ENCODE assay signal across 21 cellular contexts in genomic region chr20:62580052-62580451, GRCh38.
DNase-seq lines count a peak whose midpoint lies in the region; ATAC-seq and TF ChIP-seq lines count a peak whose summit lies in the region.
"Had no signal": no experiment of that assay in that cellular context is flagged by ENCODE, and none has a peak within 500 bp of the region (broad histone marks: within the 10 kb centered on the region; RNA-seq: fewer than 3 reads in every experiment).

No MANE protein-coding gene starts in this region.

- no peaks in the 10 kb centered on the region for H3K9me3 ChIP-seq in HEK293 (ENCODE audit: control insufficient read depth, insufficient read depth, low read depth, low read length)
- no peaks in the 10 kb centered on the region for H3K9me3 ChIP-seq in Panc1 (ENCODE audit: control insufficient read depth, insufficient read depth, low read depth, low read length)
- H3K9me3 ChIP-seq: A549, MG63 had no signal

- no peak for TF ChIP-seq CTCF in HEK293 (tag by site-specific recombination; IDR thresholded peaks at IDR 0.05)
- TF ChIP-seq CTCF in Panc1 (IDR thresholded peaks at IDR 0.05), result no peak

- H3K4me1 ChIP-seq in HEK293 (ENCODE audit: control insufficient read depth, insufficient read depth, low read length), result no peaks in the 10 kb centered on the region
- H3K4me1 ChIP-seq in Panc1 (ENCODE audit: control insufficient read depth, insufficient read depth, low read length), result peaks cover 42% of the 10 kb centered on the region

- in situ Hi-C loops in Panc1 (cut with HindIII; ENCODE audit: low pct_unique_long_range_greater_than_20kb, low sequenced_read_pairs), result no loop called here

- H3K4me3 ChIP-seq in HEK293 (ENCODE audit: low read depth, low read length) (no peak overlapping the region), Panc1 (ENCODE audit: low read depth in 2 of 2, low read length in 2 of 2) (no peak overlapping the region)
- H3K4me3 ChIP-seq: A549, K562, MG63 had no signal

- H3K27ac ChIP-seq in HEK293 (ENCODE audit: extremely low read depth, low read depth, low read length) (no peak overlapping the region), Panc1 (ENCODE audit: low read length) (peak overlapping the region; percentile 75)
- H3K27ac ChIP-seq: A549 had no signal

- BruUV-seq in Panc1 (replicated peaks; lab: Mats Ljungman, UMichigan), result no TSS peak

- no peak for TF ChIP-seq POLR2A in erythroblast (IDR thresholded peaks at IDR 0.05; ENCODE audit: low read length)

- H3K36me3 ChIP-seq in HEK293 (ENCODE audit: control insufficient read depth in 2 of 2, insufficient read depth in 1 of 2, low read length in 2 of 2) (no peaks in the 10 kb centered on the region), Panc1 (ENCODE audit: control insufficient read depth, insufficient read depth, low read length) (no peaks in the 10 kb centered on the region)
- H3K36me3 ChIP-seq: MG63 had no signal

- H3K27me3 ChIP-seq in Panc1 (ENCODE audit: control insufficient read depth, insufficient read depth, low read length), result no peaks in the 10 kb centered on the region

- POLR2A ChIA-PET in HEK293 (lab: Yijun Ruan, JAX) (no interaction called here), Panc1 (lab: Charles Lee) (no interaction called here)

- CTCF ChIA-PET in HEK293 (lab: Yijun Ruan, JAX), result no interaction called here
- CTCF ChIA-PET in Panc1 (lab: Charles Lee), result interaction anchor here (1.0 kb wide), 1 partner anchor 24 kb away, joined by 3 read pairs; no protein-coding TSS in a partner anchor

- intact Hi-C loops in Panc1 (cut with micrococcal nuclease; ENCODE audit: unreplicated experiment), result no loop called here

- DNase-seq in NCI-H345 (lab: John Stamatoyannopoulos, UW), result peak; percentile 31
- no peak for DNase-seq in NCI-H345 treated with DMSO at 0.1 percent for 48 hours (lab: John Stamatoyannopoulos, UW; ENCODE audit: unreplicated experiment)
- no peak for DNase-seq in Panc1 (ENCODE audit: low read depth, low spot score)
- DNase-seq in myocyte (ENCODE audit: low read depth), result peak; percentile 70
- no peak for DNase-seq in erythroblast (lab: John Stamatoyannopoulos, UW)
- no peak for DNase-seq in KG1 (lab: John Stamatoyannopoulos, UW)
- DNase-seq: C1 segment of cervical spinal cord; CD4-positive, alpha-beta memory T cell; COR-L47; MG63; NCI-H1105 treated with DMSO at 0.1 percent for 48 hours; NCI-H1694; NCI-H2029 treated with DMSO at 0.1 percent for 48 hours; NCI-H2171 treated with DMSO at 0.1 percent for 48 hours; NCI-H446; NCI-H524 treated with DMSO at 0.1 percent for 48 hours; NCI-H774; Right ventricle myocardium superior had no signal

- peak; percentile 59 for ATAC-seq in Panc1
- ATAC-seq: K562 had no signal

TF ChIP-seq in HEK293, 187 proteins besides CTCF, POLR2A, EP300 and RAD21:
- TF ChIP-seq ZNF692 (tag by site-specific recombination; IDR thresholded peaks at IDR 0.05) (peak; percentile 56; the same call in 1 of the 2 replicates), ZFP69B (tag by site-specific recombination; IDR thresholded peaks at IDR 0.05) (peak; percentile 64; the same call in 1 of the 2 replicates), ZNF664 (tag by site-specific recombination; IDR thresholded peaks at IDR 0.05) (no peak)
- TF ChIP-seq, protein P1, sequence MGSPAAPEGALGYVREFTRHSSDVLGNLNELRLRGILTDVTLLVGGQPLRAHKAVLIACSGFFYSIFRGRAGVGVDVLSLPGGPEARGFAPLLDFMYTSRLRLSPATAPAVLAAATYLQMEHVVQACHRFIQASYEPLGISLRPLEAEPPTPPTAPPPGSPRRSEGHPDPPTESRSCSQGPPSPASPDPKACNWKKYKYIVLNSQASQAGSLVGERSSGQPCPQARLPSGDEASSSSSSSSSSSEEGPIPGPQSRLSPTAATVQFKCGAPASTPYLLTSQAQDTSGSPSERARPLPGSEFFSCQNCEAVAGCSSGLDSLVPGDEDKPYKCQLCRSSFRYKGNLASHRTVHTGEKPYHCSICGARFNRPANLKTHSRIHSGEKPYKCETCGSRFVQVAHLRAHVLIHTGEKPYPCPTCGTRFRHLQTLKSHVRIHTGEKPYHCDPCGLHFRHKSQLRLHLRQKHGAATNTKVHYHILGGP (tag by site-specific recombination; IDR thresholded peaks at IDR 0.05), result no peak

Comparison
In these comparisons a context has a peak if more than half of its experiments do, and no peak if none do; other contexts are left out.
1. DNase-seq: peak in NCI-H345 (single experiment) and myocyte (single experiment); none in NCI-H345 treated with DMSO at 0.1 percent for 48 hours (single experiment), Panc1 (single experiment), erythroblast (0 of 2) and KG1 (single experiment).